21 cellular contexts compared by ENCODE assay signal in genomic region chr17:42189651-42189965, GRCh38. TPM values are rescaled to one million over a fixed set of nuclear protein-coding genes. Genes with fewer than 3 reads are reported as not detected.
DNase-seq lines count a peak whose midpoint lies in the region; FAIRE-seq and TF ChIP-seq lines count a peak whose summit lies in the region.
"Had no signal": no experiment of that assay in that cellular context is flagged by ENCODE, and none has a peak within 500 bp of the region (broad histone marks: within the 10 kb centered on the region; RNA-seq: fewer than 3 reads in every experiment).

No MANE protein-coding gene starts in this region.

- no peaks in the 10 kb centered on the region for H3K9me3 ChIP-seq in BLaER1 treated with 17β-estradiol and CSF1 and Interleukin-3, amounts not matched to agents 10 nM and 100 nM (replicated peaks in 1 of 11)
- H3K9me3 ChIP-seq in H1 (ENCODE audit: insufficient read depth in 2 of 2, low read depth in 1 of 2, low read length in 1 of 2) (no peaks in the 10 kb centered on the region), thyroid gland (no peaks in the 10 kb centered on the region)

- peaks cover 2 to 8% (median 2%) of the 10 kb centered on the region in 3 donors for H3K27me3 Mint-ChIP-seq in immature natural killer cell (ENCODE audit: low read depth in 3 of 3)
- H3K27me3 Mint-ChIP-seq: IgD-negative memory B cell had no signal

- no peak for FAIRE-seq in H1 (lab: Jason Lieb, UNC)
- FAIRE-seq: A204.1, GM12878, GM19239, H54, HepG2 had no signal

- H4K5ac ChIP-seq in H1 (ENCODE audit: insufficient read length, low read depth, low read length), result no peak overlapping the region

- POLR2A ChIA-PET in H1 (lab: Charles Lee; ENCODE audit: partially characterized antibody), result interaction anchor here (0.5 to 1.1 kb wide), 2 partner anchors 9 to 33 kb away, joined by 3 read pairs; no protein-coding TSS in a partner anchor

- WGBS in H1 (ENCODE audit: extremely low coverage in 1 of 2, insufficient coverage in 1 of 2, insufficient read length in 1 of 2, insufficient replicate concordance in 2 of 2, low coverage in 1 of 2, low lambda C conversion rate in 2 of 2, missing lambda C conversion rate in 1 of 2), 2 experiments, result 92% methylated on average over 3 of the region's 11 CpGs; no CpG with 5 or more reads in 1 of the 2 experiments
- 45 to 47% methylated on average over 3 to 11 of the region's 11 CpGs for WGBS in thyroid gland, 2 donors

- H3K14ac ChIP-seq in H1 (ENCODE audit: insufficient read length), result no peak overlapping the region

- no peak overlapping the region for H2BK120ac ChIP-seq in H1 (replicated peaks; ENCODE audit: low read depth, low read length)

- no peak overlapping the region for H3K23ac ChIP-seq in H1 (ENCODE audit: insufficient read length)

- no peaks in the 10 kb centered on the region for H4K20me1 ChIP-seq in BLaER1 treated with 17β-estradiol and CSF1 and Interleukin-3, amounts not matched to agents 10 nM and 100 nM
- peaks cover 0 to 1% of the 10 kb centered on the region in 2 experiments for H4K20me1 ChIP-seq in H1 (replicated peaks in 1 of 2; ENCODE audit: control insufficient read depth in 1 of 2, insufficient read depth in 2 of 2, low read length in 2 of 2)

- H3K27me3 ChIP-seq in BLaER1 treated with 17β-estradiol and CSF1 and Interleukin-3, amounts not matched to agents 10 nM and 100 nM, result peaks cover 0 to 8% (median 0%) of the 10 kb centered on the region in 11 experiments; a peak in 3 of 22 replicates
- H3K27me3 ChIP-seq in H7 (ENCODE audit: control insufficient read depth, insufficient read depth, low read length), result peaks cover 10% of the 10 kb centered on the region
- peaks cover 0 to 12% (median 10%) of the 10 kb centered on the region in 4 experiments; a peak in 5 of 7 replicates for H3K27me3 ChIP-seq in H1 (replicated peaks in 1 of 4; ENCODE audit: control insufficient read depth in 3 of 4, extremely low read depth in 1 of 4, insufficient read depth in 3 of 4, low read length in 3 of 4)
- H3K27me3 ChIP-seq in thyroid gland, result no peaks in the 10 kb centered on the region

- H3K9ac ChIP-seq in BLaER1 treated with 17β-estradiol and CSF1 and Interleukin-3, amounts not matched to agents 10 nM and 100 nM, result peak overlapping the region in 3 of 11 experiments; percentile 22 to 51 (median 25); a peak in 2 of 22 replicates
- no peak overlapping the region for H3K9ac ChIP-seq in H1 (replicated peaks in 1 of 4; ENCODE audit: extremely low read depth in 1 of 4, low read depth in 3 of 4, low read length in 3 of 4)

- H3K4ac ChIP-seq in H1 (replicated peaks; ENCODE audit: insufficient read length, low read depth, low read length), result no peak overlapping the region

- H2BK5ac ChIP-seq in H1 (ENCODE audit: low read depth, low read length), result no peak overlapping the region

- intact Hi-C loops in thyroid gland (cut with DNase I), result no loop called here

- H3K23me2 ChIP-seq in H1 (ENCODE audit: low read depth, low read length), result no peaks in the 10 kb centered on the region

- H3K36me3 ChIP-seq in BLaER1 treated with 17β-estradiol and CSF1 and Interleukin-3, amounts not matched to agents 10 nM and 100 nM, result peaks cover 0 to 13% (median 0%) of the 10 kb centered on the region in 11 experiments; a peak in 3 of 22 replicates
- no peaks in the 10 kb centered on the region for H3K36me3 ChIP-seq in H7 (replicated peaks; ENCODE audit: control insufficient read depth, insufficient read depth, low read length)
- no peaks in the 10 kb centered on the region for H3K36me3 ChIP-seq in H1 (ENCODE audit: control insufficient read depth in 2 of 4, insufficient read depth in 4 of 4, low read length in 3 of 4)
- no peaks in the 10 kb centered on the region for H3K36me3 ChIP-seq in thyroid gland

- no peak overlapping the region for H2BK20ac ChIP-seq in H1 (ENCODE audit: low read length)

- H3K27ac ChIP-seq in BLaER1 treated with 17β-estradiol and CSF1 and Interleukin-3, amounts not matched to agents 10 nM and 100 nM, result peak overlapping the region in 1 of 11 experiments; percentile 17; a peak in 1 of 22 replicates
- H3K27ac ChIP-seq in H1 (ENCODE audit: low read depth, low read length) (no peak overlapping the region), thyroid gland (no peak overlapping the region)

- H3K4me3 Mint-ChIP-seq in immature natural killer cell, result no peak overlapping the region
- H3K4me3 Mint-ChIP-seq: CD8-positive, alpha-beta T cell had no signal

- H3K79me1 ChIP-seq in H1 (ENCODE audit: low read depth, low read length), result no peaks in the 10 kb centered on the region

- peaks cover 24% of the 10 kb centered on the region in 2 donors for H3K4me1 Mint-ChIP-seq in immature natural killer cell

- CTCF ChIA-PET in H1 (lab: Charles Lee; ENCODE audit: partially characterized antibody), result interaction anchor here (1.2 to 5.1 kb wide), 6 partner anchors 15 to 58 kb away, joined by 3 to 28 read pairs (median 4); no protein-coding TSS in a partner anchor

- no peak overlapping the region for H4K8ac ChIP-seq in H1 (ENCODE audit: extremely low read depth, insufficient read depth, low read length)

- no peak overlapping the region for H3K18ac ChIP-seq in H1 (ENCODE audit: extremely low read depth, low read length)

- H3K4me3 ChIP-seq in BLaER1 treated with 17β-estradiol and CSF1 and Interleukin-3, amounts not matched to agents 10 nM and 100 nM, result no peak overlapping the region
- H3K4me3 ChIP-seq in H7 (ENCODE audit: insufficient read depth, low read depth, low read length) (no peak overlapping the region), H1 (ENCODE audit: extremely low read depth in 1 of 4, insufficient read depth in 2 of 4, low read depth in 3 of 4, low read length in 4 of 4) (no peak overlapping the region), thyroid gland (replicated peaks in 1 of 3) (no peak overlapping the region)
- H3K4me3 ChIP-seq: GM12878 had no signal

- peak overlapping the region in 9 of 11 experiments; percentile 8 to 48 (median 37); a peak in 13 of 22 replicates for H3K4me2 ChIP-seq in BLaER1 treated with 17β-estradiol and CSF1 and Interleukin-3, amounts not matched to agents 10 nM and 100 nM
- no peak overlapping the region for H3K4me2 ChIP-seq in H1 (ENCODE audit: insufficient read depth in 1 of 2, low read depth in 2 of 2, low read length in 2 of 2)

- H2AFZ ChIP-seq in H1 (ENCODE audit: low read length), result no peak overlapping the region

- H3K9me3 Mint-ChIP-seq in immature natural killer cell, result no peaks in the 10 kb centered on the region
- H3K9me3 Mint-ChIP-seq: CD8-positive, alpha-beta T cell; IgD-negative memory B cell had no signal

- peak; percentile 54 for DNase-seq in H7
- DNase-seq in H1 (ENCODE audit: low read depth in 1 of 2, low spot score in 2 of 2), result no peak
- peak; percentile 65 to 70 for DNase-seq in thyroid gland
- no peak for DNase-seq in cerebellar nuclear complex (lab: John Stamatoyannopoulos, UW)
- no peak for DNase-seq in immature natural killer cell
- no peak for DNase-seq in activated effector memory CD4-positive, alpha-beta T cell treated with Interleukin-2 at 50 U/mL for 16 hours
- DNase-seq: ACHN; AML-193; Calu3; CD8-positive, alpha-beta T cell; DMS79 treated with DMSO at 0.1 percent for 48 hours; GF-D8; KBM-7 had no signal

- H2AK5ac ChIP-seq in H1 (ENCODE audit: low read depth, low read length), result no peak overlapping the region

- no peak for TF ChIP-seq CTCF in H1 (IDR thresholded peaks at IDR 0.05; ENCODE audit: control extremely low read depth in 1 of 3, insufficient read depth in 1 of 3, low read depth in 1 of 3, low read length in 3 of 3)
- no peak for TF ChIP-seq CTCF in thyroid gland (IDR thresholded peaks at IDR 0.05)

- TF ChIP-seq RAD21 in H1 (IDR thresholded peaks at IDR 0.05 in 1 of 2, conservative IDR thresholded peaks at IDR 0.05 in 1 of 2; ENCODE audit: low read depth in 2 of 2, low read length in 2 of 2), result no peak

- H3K27ac Mint-ChIP-seq in immature natural killer cell, result no peak overlapping the region
- H3K27ac Mint-ChIP-seq: CD8-positive, alpha-beta T cell; IgD-negative memory B cell had no signal

- TF ChIP-seq POLR2A in H1 (IDR thresholded peaks at IDR 0.05; ENCODE audit: control extremely low read depth in 1 of 2, low read depth in 2 of 2, low read length in 2 of 2) (no peak), thyroid gland (IDR thresholded peaks at IDR 0.05) (no peak)

- H3K79me2 ChIP-seq in H1 (ENCODE audit: control insufficient read depth in 1 of 2, insufficient read depth in 2 of 2, low read length in 2 of 2), result no peaks in the 10 kb centered on the region

- no peak overlapping the region for H3K56ac ChIP-seq in H1 (replicated peaks; ENCODE audit: insufficient read length, low read depth, low read length)

- peaks cover 49 to 78% (median 64%) of the 10 kb centered on the region in 10 experiments for H3K4me1 ChIP-seq in BLaER1 treated with 17β-estradiol and CSF1 and Interleukin-3, amounts not matched to agents 10 nM and 100 nM
- peaks cover 0 to 8% (median 4%) of the 10 kb centered on the region in 4 experiments; a peak in 6 of 7 replicates for H3K4me1 ChIP-seq in H1 (replicated peaks in 1 of 4; ENCODE audit: control insufficient read depth in 3 of 4, insufficient read depth in 4 of 4, low read length in 3 of 4)
- peaks cover 13 to 21% of the 10 kb centered on the region in 2 donors for H3K4me1 ChIP-seq in thyroid gland

- peaks cover 0 to 6% (median 4%) of the 10 kb centered on the region in 3 donors for H3K36me3 Mint-ChIP-seq in immature natural killer cell
- H3K36me3 Mint-ChIP-seq: IgD-negative memory B cell had no signal

- no peak overlapping the region for H4K91ac ChIP-seq in H1 (replicated peaks; ENCODE audit: insufficient read length, low read length)

- TF ChIP-seq EP300 in H1 (IDR thresholded peaks at IDR 0.05; ENCODE audit: borderline replicate concordance in 1 of 2, low read depth in 2 of 2, low read length in 2 of 2), result no peak

- H2BK12ac ChIP-seq in H1 (ENCODE audit: low read depth, low read length), result no peak overlapping the region

- 0 out of 2 replicates have a peak overlapping the region, but pooled peaks have one; percentile 61 for H2BK15ac ChIP-seq in H1 (ENCODE audit: low read length)

RNA-seq across cellular contexts. Expression of gene HCRT, which starts 4.4 kb away (rescaled TPM):
- 0.26 TPM in 1 of 2 replicates, not detected in the other for total RNA-seq in H7 (2014; rRNA removed; shearing (Covaris generic))
- total RNA-seq in H1 (2021; fragmentation: NEBNext Ultra II Directional; extraction: Animal tissue kit (Norgen Biotek cat#: 25700)), result not detected in 2 replicates
- polyA plus RNA-seq in H1 (2011; rRNA removed), result not detected in 2 replicates
- polyA plus RNA-seq in H1 (2011; cell fraction: cytosol; rRNA removed), result not detected
- polyA plus RNA-seq in H1 (2011; cell fraction: nucleus; rRNA removed), result not detected
- not detected in 4 replicates for polyA plus RNA-seq in H1 (2012, experiment 1 of 2)
- not detected for polyA plus RNA-seq in H1 (2012, experiment 2 of 2)
- 0.22 TPM for polyA plus RNA-seq in H1 (2013, experiment 1 of 2)
- 0.28 TPM for polyA plus RNA-seq in H1 (2013, experiment 2 of 2)
- not detected in 2 replicates for polyA minus RNA-seq in H1 (2011; rRNA and poly(A)+ RNA removed)
- polyA minus RNA-seq in H1 (2011; cell fraction: cytosol; rRNA and poly(A)+ RNA removed), result not detected
- not detected for polyA minus RNA-seq in H1 (2011; cell fraction: nucleus; rRNA and poly(A)+ RNA removed)
- total RNA-seq in thyroid gland, result not detected
- polyA plus RNA-seq in immature natural killer cell, result not detected
- total RNA-seq: Calu3; CD8-positive, alpha-beta T cell; HepG2 had no signal
- polyA plus RNA-seq: BJ, GM12878, HepG2, IgD-negative memory B cell had no signal

RNA-seq across cellular contexts. Expression of gene GHDC, which starts 4.7 kb away (rescaled TPM):
- 11.5 and 24.3 TPM in 2 replicates for total RNA-seq in H7 (2014; rRNA removed; shearing (Covaris generic))
- 7.1 and 7.4 TPM in 2 replicates for total RNA-seq in H1 (2021; fragmentation: NEBNext Ultra II Directional; extraction: Animal tissue kit (Norgen Biotek cat#: 25700))
- 8.1 and 14.8 TPM in 2 replicates for polyA plus RNA-seq in H1 (2011; rRNA removed)
- 8.8 TPM for polyA plus RNA-seq in H1 (2011; cell fraction: cytosol; rRNA removed)
- 16.4 TPM for polyA plus RNA-seq in H1 (2011; cell fraction: nucleus; rRNA removed)
- polyA plus RNA-seq in H1 (2012, experiment 1 of 2), result 5.4 to 9.7 TPM (median 8.9 TPM) in 4 replicates
- 8.8 TPM for polyA plus RNA-seq in H1 (2012, experiment 2 of 2)
- 9.0 TPM for polyA plus RNA-seq in H1 (2013, experiment 1 of 2)
- 9.0 TPM for polyA plus RNA-seq in H1 (2013, experiment 2 of 2)
- polyA minus RNA-seq in H1 (2011; rRNA and poly(A)+ RNA removed), result 5.4 and 7.0 TPM in 2 replicates
- 5.5 TPM for polyA minus RNA-seq in H1 (2011; cell fraction: cytosol; rRNA and poly(A)+ RNA removed)
- polyA minus RNA-seq in H1 (2011; cell fraction: nucleus; rRNA and poly(A)+ RNA removed), result 5.1 TPM
- 100 to 1,000 TPM in 2 of 4 donors, 10 to 100 TPM in 2; 48.4 to 254 (median 95.9) TPM for total RNA-seq in thyroid gland
- 10 to 100 TPM; 15.8 to 21.1 (median 19.9) TPM for polyA plus RNA-seq in immature natural killer cell

RNA-seq across cellular contexts. Expression of gene KCNH4, which starts 8.7 kb away (rescaled TPM):
- total RNA-seq in H7 (2014; rRNA removed; shearing (Covaris generic)), result 0.10 TPM in 1 of 2 replicates, not detected in the other
- 0.47 and 0.59 TPM in 2 replicates for total RNA-seq in H1 (2021; fragmentation: NEBNext Ultra II Directional; extraction: Animal tissue kit (Norgen Biotek cat#: 25700))
- polyA plus RNA-seq in H1 (2011; rRNA removed), result 0.44 and 0.53 TPM in 2 replicates
- 0.40 TPM for polyA plus RNA-seq in H1 (2011; cell fraction: cytosol; rRNA removed)
- polyA plus RNA-seq in H1 (2011; cell fraction: nucleus; rRNA removed), result 1.4 TPM
- polyA plus RNA-seq in H1 (2012, experiment 1 of 2), result 0.13 to 0.37 TPM (median 0.26 TPM) in 4 replicates
- 0.17 TPM for polyA plus RNA-seq in H1 (2012, experiment 2 of 2)
- 0.41 TPM for polyA plus RNA-seq in H1 (2013, experiment 1 of 2)
- 0.46 TPM for polyA plus RNA-seq in H1 (2013, experiment 2 of 2)
- 0.59 and 0.69 TPM in 2 replicates for polyA minus RNA-seq in H1 (2011; rRNA and poly(A)+ RNA removed)
- not detected for polyA minus RNA-seq in H1 (2011; cell fraction: cytosol; rRNA and poly(A)+ RNA removed)
- polyA minus RNA-seq in H1 (2011; cell fraction: nucleus; rRNA and poly(A)+ RNA removed), result 0.60 TPM
- not detected for total RNA-seq in thyroid gland
- not detected for polyA plus RNA-seq in immature natural killer cell
- total RNA-seq: Calu3 had no signal
- polyA plus RNA-seq: IgD-negative memory B cell had no signal

RNA-seq across cellular contexts. Expression of gene RAB5C, which starts 34.8 kb away (rescaled TPM):
- 82.9 and 91.4 TPM in 2 replicates for total RNA-seq in H7 (2014; rRNA removed; shearing (Covaris generic))
- total RNA-seq in H1 (2021; fragmentation: NEBNext Ultra II Directional; extraction: Animal tissue kit (Norgen Biotek cat#: 25700)), result 67.1 and 67.7 TPM in 2 replicates
- polyA plus RNA-seq in H1 (2011; rRNA removed), result 123 and 150 TPM in 2 replicates
- polyA plus RNA-seq in H1 (2011; cell fraction: cytosol; rRNA removed), result 110 TPM
- 81.4 TPM for polyA plus RNA-seq in H1 (2011; cell fraction: nucleus; rRNA removed)
- 70.1 to 88.8 TPM (median 82.2 TPM) in 4 replicates for polyA plus RNA-seq in H1 (2012, experiment 1 of 2)
- 94.1 TPM for polyA plus RNA-seq in H1 (2012, experiment 2 of 2)
- polyA plus RNA-seq in H1 (2013, experiment 1 of 2), result 76.8 TPM
- polyA plus RNA-seq in H1 (2013, experiment 2 of 2), result 72.7 TPM
- polyA minus RNA-seq in H1 (2011; rRNA and poly(A)+ RNA removed), result 52.5 and 59.7 TPM in 2 replicates
- 38.7 TPM for polyA minus RNA-seq in H1 (2011; cell fraction: cytosol; rRNA and poly(A)+ RNA removed)
- 22.6 TPM for polyA minus RNA-seq in H1 (2011; cell fraction: nucleus; rRNA and poly(A)+ RNA removed)
- total RNA-seq in thyroid gland, result 100 to 1,000 TPM; 116 to 208 (median 147) TPM
- 100 to 1,000 TPM; 120 to 152 (median 133) TPM for polyA plus RNA-seq in immature natural killer cell

Comparison
In these comparisons a context has a peak if more than half of its experiments do, and no peak if none do; other contexts are left out.
1. H3K4me2 ChIP-seq: peak in BLaER1 treated with 17β-estradiol and CSF1 and Interleukin-3, amounts not matched to agents 10 nM and 100 nM (9 of 11); none in H1 (0 of 2).
2. DNase-seq: peak in H7 (single experiment) and thyroid gland (2 of 2); none in H1 (0 of 2), cerebellar nuclear complex (0 of 2), immature natural killer cell (0 of 3) and activated effector memory CD4-positive, alpha-beta T cell treated with Interleukin-2 at 50 U/mL for 16 hours (single experiment).